In the genomic region with DNA sequence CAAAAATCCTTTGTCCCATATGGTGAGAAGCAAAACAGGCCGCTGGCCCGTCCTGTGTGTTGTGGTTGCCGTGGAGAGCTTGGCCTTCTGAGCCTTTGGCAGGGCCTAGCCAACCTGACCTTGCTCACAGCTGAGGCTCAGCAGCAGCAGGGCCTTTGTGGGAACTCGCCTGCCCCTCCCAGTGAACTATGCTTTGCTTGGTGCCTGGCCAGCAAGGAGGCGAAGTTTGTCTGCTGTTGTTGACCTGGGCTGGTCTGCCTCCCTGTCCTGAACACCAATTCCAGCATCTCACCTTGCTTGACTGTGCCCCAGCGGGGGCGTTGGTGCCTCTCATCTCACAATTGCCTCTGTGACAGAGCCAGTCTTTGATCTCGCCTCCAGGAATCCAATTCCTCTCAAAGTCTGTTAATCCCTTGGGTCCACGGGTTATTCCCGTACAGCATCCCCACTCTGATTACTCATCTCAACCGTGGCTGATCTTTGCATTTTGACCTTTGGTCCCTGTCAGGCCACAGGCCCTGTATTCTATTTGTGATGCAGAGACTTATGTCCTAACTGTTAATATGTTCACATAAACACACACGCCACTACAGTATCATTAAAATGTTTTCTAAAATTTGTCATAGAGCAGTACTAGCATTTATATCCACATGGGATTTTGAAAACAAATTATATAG, we compare ENCODE assay signal across 1 cellular context.
A peak's percentile ranks its signal among the peaks of the same experiment; 100 is the strongest.
TF ChIP-seq lines count a peak whose summit lies in the region.

No MANE protein-coding gene starts in this region.

TF ChIP-seq in HepG2, 621 proteins besides CTCF, POLR2A, EP300 and RAD21 (continued from another document):
- TF ChIP-seq, protein P1, sequence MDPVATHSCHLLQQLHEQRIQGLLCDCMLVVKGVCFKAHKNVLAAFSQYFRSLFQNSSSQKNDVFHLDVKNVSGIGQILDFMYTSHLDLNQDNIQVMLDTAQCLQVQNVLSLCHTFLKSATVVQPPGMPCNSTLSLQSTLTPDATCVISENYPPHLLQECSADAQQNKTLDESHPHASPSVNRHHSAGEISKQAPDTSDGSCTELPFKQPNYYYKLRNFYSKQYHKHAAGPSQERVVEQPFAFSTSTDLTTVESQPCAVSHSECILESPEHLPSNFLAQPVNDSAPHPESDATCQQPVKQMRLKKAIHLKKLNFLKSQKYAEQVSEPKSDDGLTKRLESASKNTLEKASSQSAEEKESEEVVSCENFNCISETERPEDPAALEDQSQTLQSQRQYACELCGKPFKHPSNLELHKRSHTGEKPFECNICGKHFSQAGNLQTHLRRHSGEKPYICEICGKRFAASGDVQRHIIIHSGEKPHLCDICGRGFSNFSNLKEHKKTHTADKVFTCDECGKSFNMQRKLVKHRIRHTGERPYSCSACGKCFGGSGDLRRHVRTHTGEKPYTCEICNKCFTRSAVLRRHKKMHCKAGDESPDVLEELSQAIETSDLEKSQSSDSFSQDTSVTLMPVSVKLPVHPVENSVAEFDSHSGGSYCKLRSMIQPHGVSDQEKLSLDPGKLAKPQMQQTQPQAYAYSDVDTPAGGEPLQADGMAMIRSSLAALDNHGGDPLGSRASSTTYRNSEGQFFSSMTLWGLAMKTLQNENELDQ (CRISPR knock-in tag; IDR thresholded peaks at IDR 0.05; ENCODE audit: borderline replicate concordance), result no peak
- TF ChIP-seq, protein P2, sequence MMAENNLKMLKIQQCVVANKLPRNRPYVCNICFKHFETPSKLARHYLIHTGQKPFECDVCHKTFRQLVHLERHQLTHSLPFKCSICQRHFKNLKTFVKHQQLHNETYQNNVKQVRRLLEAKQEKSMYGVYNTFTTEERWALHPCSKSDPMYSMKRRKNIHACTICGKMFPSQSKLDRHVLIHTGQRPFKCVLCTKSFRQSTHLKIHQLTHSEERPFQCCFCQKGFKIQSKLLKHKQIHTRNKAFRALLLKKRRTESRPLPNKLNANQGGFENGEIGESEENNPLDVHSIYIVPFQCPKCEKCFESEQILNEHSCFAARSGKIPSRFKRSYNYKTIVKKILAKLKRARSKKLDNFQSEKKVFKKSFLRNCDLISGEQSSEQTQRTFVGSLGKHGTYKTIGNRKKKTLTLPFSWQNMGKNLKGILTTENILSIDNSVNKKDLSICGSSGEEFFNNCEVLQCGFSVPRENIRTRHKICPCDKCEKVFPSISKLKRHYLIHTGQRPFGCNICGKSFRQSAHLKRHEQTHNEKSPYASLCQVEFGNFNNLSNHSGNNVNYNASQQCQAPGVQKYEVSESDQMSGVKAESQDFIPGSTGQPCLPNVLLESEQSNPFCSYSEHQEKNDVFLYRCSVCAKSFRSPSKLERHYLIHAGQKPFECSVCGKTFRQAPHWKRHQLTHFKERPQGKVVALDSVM (CRISPR knock-in tag; IDR thresholded peaks at IDR 0.05), result 0 out of 2 replicates have a peak, but pooled peaks have one; percentile 13
- TF ChIP-seq, protein P3, sequence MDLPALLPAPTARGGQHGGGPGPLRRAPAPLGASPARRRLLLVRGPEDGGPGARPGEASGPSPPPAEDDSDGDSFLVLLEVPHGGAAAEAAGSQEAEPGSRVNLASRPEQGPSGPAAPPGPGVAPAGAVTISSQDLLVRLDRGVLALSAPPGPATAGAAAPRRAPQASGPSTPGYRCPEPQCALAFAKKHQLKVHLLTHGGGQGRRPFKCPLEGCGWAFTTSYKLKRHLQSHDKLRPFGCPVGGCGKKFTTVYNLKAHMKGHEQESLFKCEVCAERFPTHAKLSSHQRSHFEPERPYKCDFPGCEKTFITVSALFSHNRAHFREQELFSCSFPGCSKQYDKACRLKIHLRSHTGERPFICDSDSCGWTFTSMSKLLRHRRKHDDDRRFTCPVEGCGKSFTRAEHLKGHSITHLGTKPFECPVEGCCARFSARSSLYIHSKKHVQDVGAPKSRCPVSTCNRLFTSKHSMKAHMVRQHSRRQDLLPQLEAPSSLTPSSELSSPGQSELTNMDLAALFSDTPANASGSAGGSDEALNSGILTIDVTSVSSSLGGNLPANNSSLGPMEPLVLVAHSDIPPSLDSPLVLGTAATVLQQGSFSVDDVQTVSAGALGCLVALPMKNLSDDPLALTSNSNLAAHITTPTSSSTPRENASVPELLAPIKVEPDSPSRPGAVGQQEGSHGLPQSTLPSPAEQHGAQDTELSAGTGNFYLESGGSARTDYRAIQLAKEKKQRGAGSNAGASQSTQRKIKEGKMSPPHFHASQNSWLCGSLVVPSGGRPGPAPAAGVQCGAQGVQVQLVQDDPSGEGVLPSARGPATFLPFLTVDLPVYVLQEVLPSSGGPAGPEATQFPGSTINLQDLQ (CRISPR knock-in tag; IDR thresholded peaks at IDR 0.05), result no peak; the same call in 1 of the 2 replicates
TF ChIP-seq in HepG2: peak in this region for 367.
